8 cellular contexts compared by ENCODE assay signal in the genomic region with DNA sequence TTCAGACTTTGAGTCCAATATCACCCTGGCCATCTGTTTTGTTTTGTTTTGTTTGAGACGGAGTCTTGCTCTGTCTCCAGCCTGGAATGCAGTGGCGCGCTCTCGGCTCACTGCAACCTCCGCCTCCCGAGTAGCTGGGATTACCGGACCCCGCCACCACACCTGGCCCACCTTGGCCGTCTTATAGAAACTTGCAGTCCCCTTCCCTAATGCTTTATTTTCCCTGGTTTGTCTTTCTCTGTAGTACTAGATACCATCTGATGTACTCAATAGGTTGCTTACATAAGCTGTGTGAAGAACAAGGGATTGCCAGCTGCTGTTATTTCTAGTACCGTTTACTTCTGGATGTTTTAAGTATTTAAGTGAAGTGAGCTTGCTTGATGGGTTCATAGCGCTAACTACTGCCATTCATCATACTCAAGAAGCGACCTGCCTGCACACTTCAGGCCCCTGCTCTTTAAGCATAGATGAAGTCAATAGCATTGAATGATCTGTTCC. TPM values are rescaled to one million over a fixed set of nuclear protein-coding genes. Genes with fewer than 3 reads are reported as not detected.
DNase-seq lines count a peak whose midpoint lies in the region; ATAC-seq, FAIRE-seq and TF ChIP-seq lines count a peak whose summit lies in the region.

No MANE protein-coding gene starts in this region.

- peaks cover 22 to 48% of the 10 kb centered on the region in 2 experiments for H3K36me3 ChIP-seq in keratinocyte (ENCODE audit: control insufficient read depth in 2 of 2, extremely low read depth in 1 of 2, insufficient read depth in 2 of 2, low read length in 2 of 2)

- peak overlapping the region; percentile 78 to 92 (median 91) for H3K4me3 ChIP-seq in keratinocyte (ENCODE audit: control insufficient read depth in 2 of 3, extremely low read depth in 1 of 3, insufficient read depth in 2 of 3, low read depth in 1 of 3, low read length in 3 of 3)

- peaks cover 49% of the 10 kb centered on the region for H3K79me2 ChIP-seq in keratinocyte (ENCODE audit: control insufficient read depth, insufficient read depth, low read length)

- peak overlapping the region; percentile 94 for H3K27ac Mint-ChIP-seq in activated CD8-positive, alpha-beta memory T cell treated with anti-CD3 and anti-CD28 coated beads, Interleukin-2, amount 10 ng/mL, durations not matched to agents 7 days and 5 days
- H3K27ac Mint-ChIP-seq in activated naive CD8-positive, alpha-beta T cell treated with anti-CD3 and anti-CD28 coated beads, Interleukin-2, amount 10 ng/mL, durations not matched to agents 7 days and 5 days = peak overlapping the region; percentile 97

- peaks cover 2% of the 10 kb centered on the region for H3K9me1 ChIP-seq in keratinocyte (ENCODE audit: control insufficient read depth, extremely low read depth, insufficient read depth, low read length)

- peaks cover 19% of the 10 kb centered on the region for H4K20me1 ChIP-seq in keratinocyte (ENCODE audit: control insufficient read depth, extremely low read depth, insufficient read depth, low read length)

- H3K4me1 Mint-ChIP-seq in activated CD8-positive, alpha-beta memory T cell treated with anti-CD3 and anti-CD28 coated beads, Interleukin-2, amount 10 ng/mL, durations not matched to agents 7 days and 5 days = peaks cover 53% of the 10 kb centered on the region
- peaks cover 39% of the 10 kb centered on the region for H3K4me1 Mint-ChIP-seq in activated naive CD8-positive, alpha-beta T cell treated with anti-CD3 and anti-CD28 coated beads, Interleukin-2, amount 10 ng/mL, durations not matched to agents 7 days and 5 days

- no peaks in the 10 kb centered on the region for H3K9me3 Mint-ChIP-seq in activated CD8-positive, alpha-beta memory T cell treated with anti-CD3 and anti-CD28 coated beads, Interleukin-2, amount 10 ng/mL, durations not matched to agents 7 days and 5 days (ENCODE audit: low read depth)
- H3K9me3 Mint-ChIP-seq in activated naive CD8-positive, alpha-beta T cell treated with anti-CD3 and anti-CD28 coated beads, Interleukin-2, amount 10 ng/mL, durations not matched to agents 7 days and 5 days = no peaks in the 10 kb centered on the region

- no peak for DNase-seq in activated CD8-positive, alpha-beta memory T cell treated with anti-CD3 and anti-CD28 coated beads, Interleukin-2, amount 10 ng/mL, durations not matched to agents 7 days and 5 days
- DNase-seq in activated CD8-positive, alpha-beta memory T cell treated with anti-CD3 and anti-CD28 coated beads for 24 hours = no peak
- no peak for DNase-seq in activated naive CD8-positive, alpha-beta T cell treated with anti-CD3 and anti-CD28 coated beads, Interleukin-2, amount 10 ng/mL, durations not matched to agents 7 days and 5 days
- DNase-seq in keratinocyte (ENCODE audit: low read depth, low spot score) = no peak
- no peak for DNase-seq in inferior parietal cortex (ENCODE audit: extremely low spot score)
- DNase-seq in activated effector memory CD4-positive, alpha-beta T cell treated with anti-CD3 and anti-CD28 coated beads, Interleukin-2, amount 50 U/mL, for 16 hours = no peak

- H3K4me2 ChIP-seq in keratinocyte (ENCODE audit: control insufficient read depth, extremely low read depth, insufficient read depth, low read depth, low read length) = peak overlapping the region; percentile 88

- peaks cover 61% of the 10 kb centered on the region for H3K36me3 Mint-ChIP-seq in activated CD8-positive, alpha-beta memory T cell treated with anti-CD3 and anti-CD28 coated beads, Interleukin-2, amount 10 ng/mL, durations not matched to agents 7 days and 5 days
- H3K36me3 Mint-ChIP-seq in activated naive CD8-positive, alpha-beta T cell treated with anti-CD3 and anti-CD28 coated beads, Interleukin-2, amount 10 ng/mL, durations not matched to agents 7 days and 5 days = peaks cover 37% of the 10 kb centered on the region

- H3K27me3 ChIP-seq in keratinocyte (ENCODE audit: control insufficient read depth, extremely low read depth, insufficient read depth, low read length) = no peaks in the 10 kb centered on the region

- H2AFZ ChIP-seq in keratinocyte (ENCODE audit: control insufficient read depth, low read length) = no peak overlapping the region

- TF ChIP-seq CTCF in keratinocyte (optimal IDR thresholded peaks at IDR 0.05 in 1 of 3, IDR thresholded peaks at IDR 0.05 in 1 of 3, conservative IDR thresholded peaks at IDR 0.05 in 1 of 3; ENCODE audit: extremely low read depth in 1 of 3, insufficient read depth in 2 of 3, low read length in 3 of 3) = no peak

- POLR2A ChIA-PET in activated naive CD8-positive, alpha-beta T cell treated with anti-CD3 and anti-CD28 coated beads, Interleukin-2, amount 10 ng/mL, durations not matched to agents 7 days and 5 days (lab: Charles Lee) = interaction anchor here (1.8 to 2.3 kb wide), 2 partner anchors 202 to 440 kb away, joined by 7 to 17 read pairs; a partner anchor contains a TSS

- FAIRE-seq in keratinocyte (lab: Jason Lieb, UNC) = no peak

- H3K27ac ChIP-seq in keratinocyte (ENCODE audit: control insufficient read depth, insufficient read depth, low read length) = peak overlapping the region; percentile 90
- peak overlapping the region; percentile 83 for H3K27ac ChIP-seq in temporal lobe (ENCODE audit: low read depth, low read length)

- peak overlapping the region; percentile 98 for H3K9ac ChIP-seq in keratinocyte (ENCODE audit: control insufficient read depth, extremely low read depth, insufficient read depth, low read length)

- H3K4me3 Mint-ChIP-seq in activated CD8-positive, alpha-beta memory T cell treated with anti-CD3 and anti-CD28 coated beads, Interleukin-2, amount 10 ng/mL, durations not matched to agents 7 days and 5 days = peak overlapping the region; percentile 97
- H3K4me3 Mint-ChIP-seq in activated naive CD8-positive, alpha-beta T cell treated with anti-CD3 and anti-CD28 coated beads, Interleukin-2, amount 10 ng/mL, durations not matched to agents 7 days and 5 days = peak overlapping the region; percentile 98

- no peak for ATAC-seq in activated CD8-positive, alpha-beta memory T cell treated with anti-CD3 and anti-CD28 coated beads, Interleukin-2, amount 10 ng/mL, durations not matched to agents 7 days and 5 days
- ATAC-seq in activated naive CD8-positive, alpha-beta T cell treated with anti-CD3 and anti-CD28 coated beads, Interleukin-2, amount 10 ng/mL, durations not matched to agents 7 days and 5 days (ENCODE audit: low read depth) = no peak
- no peak for ATAC-seq in HG03039 (IDR thresholded peaks at IDR 0.05; ENCODE audit: unreplicated experiment)

- H3K9me3 ChIP-seq in keratinocyte (ENCODE audit: control insufficient read depth, low read depth, low read length) = no peaks in the 10 kb centered on the region

- no peaks in the 10 kb centered on the region for H3K27me3 Mint-ChIP-seq in activated CD8-positive, alpha-beta memory T cell treated with anti-CD3 and anti-CD28 coated beads, Interleukin-2, amount 10 ng/mL, durations not matched to agents 7 days and 5 days
- no peaks in the 10 kb centered on the region for H3K27me3 Mint-ChIP-seq in activated naive CD8-positive, alpha-beta T cell treated with anti-CD3 and anti-CD28 coated beads, Interleukin-2, amount 10 ng/mL, durations not matched to agents 7 days and 5 days

- H3K4me1 ChIP-seq in keratinocyte (ENCODE audit: control insufficient read depth, extremely low read depth, insufficient read depth, low read length) = peaks cover 23% of the 10 kb centered on the region

- dilution Hi-C loops in keratinocyte (cut with MboI; ENCODE audit: extremely low pct_ligation_motif_present, low sequenced_read_pairs) = no loop called here

- CTCF ChIA-PET in activated CD8-positive, alpha-beta memory T cell treated with anti-CD3 and anti-CD28 coated beads, Interleukin-2, amount 10 ng/mL, durations not matched to agents 7 days and 5 days (lab: Charles Lee) = interaction anchor here (0.7 to 3.6 kb wide), 5 partner anchors 10 to 325 kb away, joined by 3 to 24 read pairs (median 3); a partner anchor contains a TSS

RNA-seq across cellular contexts. Expression of a gene that starts 1.2 kb away (rescaled TPM):
- 1,000 to 10,000 TPM; 1,012 to 1,324 TPM for total RNA-seq in activated CD8-positive, alpha-beta memory T cell treated with anti-CD3 and anti-CD28 coated beads, Interleukin-2, amount 10 ng/mL, durations not matched to agents 7 days and 5 days
- total RNA-seq in activated naive CD8-positive, alpha-beta T cell treated with anti-CD3 and anti-CD28 coated beads, Interleukin-2, amount 10 ng/mL, durations not matched to agents 7 days and 5 days = 1,000 to 10,000 TPM; 1,575 to 1,632 TPM
- 2,355 to 2,795 TPM (median 2,633 TPM) in 3 replicates for polyA plus RNA-seq in keratinocyte
- 1,542 TPM for polyA plus RNA-seq in keratinocyte (2011; ENCODE audit: low read depth)
- 2,852 and 3,550 TPM in 2 replicates for polyA plus RNA-seq in keratinocyte (2011; cell fraction: cytosol; rRNA removed)
- polyA plus RNA-seq in keratinocyte (2011; cell fraction: nucleus; rRNA removed) = 665 and 766 TPM in 2 replicates
- 3,095 and 5,587 TPM in 2 replicates for polyA plus RNA-seq in keratinocyte (2012; ENCODE audit: low replicate concordance)
- 318 to 496 TPM (median 358 TPM) in 3 replicates for polyA minus RNA-seq in keratinocyte
- polyA minus RNA-seq in keratinocyte (2011; cell fraction: cytosol; rRNA and poly(A)+ RNA removed) = 391 TPM
- polyA minus RNA-seq in keratinocyte (2011; cell fraction: nucleus; rRNA and poly(A)+ RNA removed) = 50.4 and 116 TPM in 2 replicates
- 684 TPM for total RNA-seq in temporal lobe
